In genomic region chr13:94362411-94362909, GRCh38 we compare ENCODE assay signal across 8 cellular contexts.
A peak's percentile ranks its signal among the peaks of the same experiment; 100 is the strongest.
DNase-seq lines count a peak whose midpoint lies in the region; ATAC-seq and TF ChIP-seq lines count a peak whose summit lies in the region.

No MANE protein-coding gene starts in this region.

- H3K4me1 ChIP-seq in lung (ENCODE audit: control insufficient read depth in 2 of 2, insufficient read depth in 2 of 2, low read length in 2 of 2), result no peaks in the 10 kb centered on the region

- TF ChIP-seq CTCF in lung (IDR thresholded peaks at IDR 0.05; ENCODE audit: control extremely low read depth, extremely low read depth), result peak; percentile 66

- no peak overlapping the region for H3K4me3 ChIP-seq in lung

- H3K9me3 ChIP-seq in lung (ENCODE audit: control insufficient read depth in 2 of 2, insufficient read depth in 1 of 2, low read length in 1 of 2), result no peaks in the 10 kb centered on the region

- peak; percentile 99 for ATAC-seq in GM19438 (IDR thresholded peaks at IDR 0.05; ENCODE audit: low read depth, unreplicated experiment)
- peak; percentile 98 for ATAC-seq in HG03460 (IDR thresholded peaks at IDR 0.05; ENCODE audit: unreplicated experiment)
- ATAC-seq in lung (ENCODE audit: insufficient read depth, low FRiP score), result peak; percentile 86

- H3K36me3 ChIP-seq in lung (ENCODE audit: control insufficient read depth in 2 of 2, insufficient read depth in 2 of 2, low read length in 2 of 2), result no peaks in the 10 kb centered on the region

- no peaks in the 10 kb centered on the region for H3K27me3 ChIP-seq in lung (ENCODE audit: control insufficient read depth, insufficient read depth)

- WGBS in lung, 2 donors, result 1 to 2% methylated on average over 4 of the region's 4 CpGs

- DNase-seq in COLO829 (ENCODE audit: low spot score) (peak; percentile 75), NCI-H524 treated with DMSO at 0.1 percent for 48 hours (lab: John Stamatoyannopoulos, UW) (peak; percentile 60), dermis microvascular lymphatic vessel endothelial cell (ENCODE audit: low read depth in 2 of 2) (peak; percentile 31 to 78), lung (ENCODE audit: low spot score) (peak; percentile 59)
- DNase-seq in activated CD4-positive, alpha-beta T cell treated with anti-CD3 and anti-CD28 coated beads for 48 hours, result peak; percentile 76
- DNase-seq in stimulated activated CD8-positive, alpha-beta memory T cell treated with anti-CD3 and anti-CD28 coated beads, Interleukin-15, amount 100 ng/mL, for 48 hours (ENCODE audit: low read depth in 2 of 2), result peak; percentile 43 to 53

- H3K27ac ChIP-seq in lung (ENCODE audit: low read depth in 1 of 2, low read length in 1 of 2), result no peak overlapping the region
